Comparison of ENCODE assay signal across 13 cellular contexts in genomic region chr18:74407888-74408287, GRCh38. TPM values are rescaled to one million over a fixed set of nuclear protein-coding genes. Genes with fewer than 3 reads are reported as not detected.
DNase-seq lines count a peak whose midpoint lies in the region; ATAC-seq, FAIRE-seq and TF ChIP-seq lines count a peak whose summit lies in the region.
"Had no signal": no experiment of that assay in that cellular context is flagged by ENCODE, and none has a peak within 500 bp of the region (broad histone marks: within the 10 kb centered on the region; RNA-seq: fewer than 3 reads in every experiment).

No MANE protein-coding gene starts in this region.

- FAIRE-seq in GM19239 (lab: Jason Lieb, UNC): peak; percentile 61

- no peak for TF ChIP-seq CTCF in GM12865 (IDR thresholded peaks at IDR 0.05; ENCODE audit: insufficient read depth, low read depth, low read length, missing control alignments)

- peak overlapping the region; percentile 24; the same call in 1 of the 2 replicates for H3K4me3 ChIP-seq in GM12865 (ENCODE audit: low read depth, low read length)
- no peak overlapping the region for H3K4me3 ChIP-seq in effector memory CD4-positive, alpha-beta T cell (ENCODE audit: insufficient read depth, low read depth, low read length, poor library complexity, severe bottlenecking)
- no peak overlapping the region for H3K4me3 ChIP-seq in aorta (ENCODE audit: low read length in 2 of 2)
- H3K4me3 ChIP-seq: mucosa of descending colon, SJSA1 had no signal

- no peaks in the 10 kb centered on the region for H3K27me3 ChIP-seq in effector memory CD4-positive, alpha-beta T cell (replicated peaks; ENCODE audit: control insufficient read depth, insufficient read depth, low read length, poor library complexity, severe bottlenecking)
- no peaks in the 10 kb centered on the region for H3K27me3 ChIP-seq in aorta (ENCODE audit: control insufficient read depth in 1 of 2, insufficient read depth in 2 of 2, low read length in 1 of 2)

- ATAC-seq in HG03378 (IDR thresholded peaks at IDR 0.05; ENCODE audit: unreplicated experiment) (peak; percentile 82), aorta (ENCODE audit: low FRiP score) (no peak), HG03342 (IDR thresholded peaks at IDR 0.05; ENCODE audit: unreplicated experiment) (no peak), HG03025 (IDR thresholded peaks at IDR 0.05; ENCODE audit: low FRiP score, unreplicated experiment) (no peak)
- ATAC-seq: mucosa of descending colon had no signal

- no peak for DNase-seq in GM12865 (ENCODE audit: low read depth)
- DNase-seq in GM19239 (ENCODE audit: insufficient read length, low spot score): peak; percentile 12
- DNase-seq in effector memory CD4-positive, alpha-beta T cell: no peak
- no peak for DNase-seq in aorta
- DNase-seq: activated CD4-positive, CD25-positive, alpha-beta regulatory T cell; COR-L47; mucosa of descending colon; NCI-H524 treated with DMSO at 0.1 percent for 48 hours had no signal

- intact Hi-C loops in aorta (cut with DNase I): no loop called here

- 45 to 47% methylated on average over 2 of the region's 2 CpGs for WGBS in aorta, 2 donors

- H3K4me1 ChIP-seq in effector memory CD4-positive, alpha-beta T cell (ENCODE audit: control insufficient read depth, insufficient read depth, low read length, poor library complexity, severe bottlenecking): peaks cover 5% of the 10 kb centered on the region
- no peaks in the 10 kb centered on the region for H3K4me1 ChIP-seq in aorta (ENCODE audit: control insufficient read depth in 1 of 2, insufficient read depth in 2 of 2, low read length in 2 of 2)
- H3K4me1 ChIP-seq: SJSA1 had no signal

- no peaks in the 10 kb centered on the region for H3K9me3 ChIP-seq in effector memory CD4-positive, alpha-beta T cell (ENCODE audit: control insufficient read depth, low read length)
- no peaks in the 10 kb centered on the region for H3K9me3 ChIP-seq in aorta (ENCODE audit: control insufficient read depth, low read length)
- H3K9me3 ChIP-seq: mucosa of descending colon had no signal

- H3K36me3 ChIP-seq in effector memory CD4-positive, alpha-beta T cell (ENCODE audit: control insufficient read depth, insufficient read depth, low read length): no peaks in the 10 kb centered on the region
- H3K36me3 ChIP-seq in aorta (ENCODE audit: control insufficient read depth in 1 of 2, insufficient read depth in 2 of 2, low read length in 1 of 2): no peaks in the 10 kb centered on the region
- H3K36me3 ChIP-seq: SJSA1 had no signal

- H3K27ac ChIP-seq in effector memory CD4-positive, alpha-beta T cell (ENCODE audit: insufficient read depth, low read length, poor library complexity, severe bottlenecking): peak overlapping the region; percentile 18
- no peak overlapping the region for H3K27ac ChIP-seq in aorta (ENCODE audit: low read depth in 1 of 2, low read length in 2 of 2)
- H3K27ac ChIP-seq: SJSA1 had no signal

RNA-seq across cellular contexts. Expression of gene DIPK1C, which starts 49.2 kb away (rescaled TPM):
- not detected for total RNA-seq in aorta
- polyA plus RNA-seq in aorta: under 1 TPM in 1 of 2 donors, not detected in 1; 0.36 TPM
- total RNA-seq: SJSA1, subcutaneous adipose tissue had no signal
